Comparison of ENCODE assay signal across 7 cellular contexts in the genomic region with DNA sequence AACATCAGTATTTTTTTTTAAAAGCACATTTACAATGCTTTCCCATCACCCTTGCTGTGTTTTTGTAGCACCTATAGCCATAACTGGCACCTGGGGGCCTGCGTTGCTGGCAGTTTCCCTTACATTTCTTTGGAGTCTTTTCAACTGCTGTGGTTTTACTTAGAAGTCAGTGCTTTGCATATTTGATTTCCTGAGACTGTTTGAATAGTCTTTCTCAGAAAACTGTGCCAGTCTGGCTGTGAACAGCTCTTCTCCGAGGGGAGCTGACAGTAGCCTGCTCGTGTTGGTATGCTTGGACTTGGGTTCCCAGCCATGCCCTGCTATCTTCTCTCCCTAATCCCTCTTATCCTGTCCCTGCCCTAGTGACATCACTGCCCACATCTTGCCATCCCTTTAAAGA.
DNase-seq lines count a peak whose midpoint lies in the region; ATAC-seq and TF ChIP-seq lines count a peak whose summit lies in the region.

No MANE protein-coding gene starts in this region.

- TF ChIP-seq CTCF in CD14-positive monocyte (IDR thresholded peaks at IDR 0.05): no peak

- peaks cover 20% of the 10 kb centered on the region for H3K4me1 Mint-ChIP-seq in CD14-positive monocyte

- peaks cover 0 to 4% (median 0%) of the 10 kb centered on the region in 7 donors for H3K9me3 Mint-ChIP-seq in CD14-positive monocyte

- DNase-seq in MV-4-11 (lab: John Stamatoyannopoulos, UW) (peak; percentile 44), glomerular visceral epithelial cell (ENCODE audit: extremely low spot score) (no peak), NCI-H2081 (lab: John Stamatoyannopoulos, UW) (no peak), CD14-positive monocyte (ENCODE audit: low spot score) (no peak)
- peak; percentile 32 for DNase-seq in activated naive CD4-positive, alpha-beta T cell treated with anti-CD3 and anti-CD28 coated beads, Interleukin-2, amount 50 U/mL, for 16 hours
- DNase-seq in stimulated activated CD8-positive, alpha-beta memory T cell treated with anti-CD3 and anti-CD28 coated beads, Interleukin-12 subunit alpha, Interleukin-12 subunit beta, amount 100 ng/mL, for 24 hours (ENCODE audit: extremely low read depth): peak; percentile 5

- ATAC-seq in GM21717 (IDR thresholded peaks at IDR 0.05; ENCODE audit: unreplicated experiment): peak; percentile 83

- H3K36me3 Mint-ChIP-seq in CD14-positive monocyte: no peaks in the 10 kb centered on the region

- no peak overlapping the region for H3K4me3 Mint-ChIP-seq in CD14-positive monocyte

- intact Hi-C loops in CD14-positive monocyte (cut with micrococcal nuclease): no loop called here

- peak overlapping the region in 2 of 7 donors; percentile 47 to 69 for H3K27ac Mint-ChIP-seq in CD14-positive monocyte

- peaks cover 0 to 5% (median 0%) of the 10 kb centered on the region in 3 donors for H3K27me3 Mint-ChIP-seq in CD14-positive monocyte (ENCODE audit: low read depth in 3 of 3)

Comparison
In these comparisons a context has a peak if more than half of its experiments do, and no peak if none do; other contexts are left out.
1. DNase-seq: peak in MV-4-11 (single experiment), activated naive CD4-positive, alpha-beta T cell treated with anti-CD3 and anti-CD28 coated beads, Interleukin-2, amount 50 U/mL, for 16 hours (single experiment) and stimulated activated CD8-positive, alpha-beta memory T cell treated with anti-CD3 and anti-CD28 coated beads, Interleukin-12 subunit alpha, Interleukin-12 subunit beta, amount 100 ng/mL, for 24 hours (single experiment); none in glomerular visceral epithelial cell (single experiment), NCI-H2081 (0 of 2) and CD14-positive monocyte (single experiment).